Comparison of ENCODE assay signal across 3 cellular contexts in genomic region chr10:102998508-102998907, GRCh38.
TF ChIP-seq lines count a peak whose summit lies in the region.

No MANE protein-coding gene starts in this region.

TF ChIP-seq in A549, 52 proteins besides CTCF, POLR2A, EP300 and RAD21 (continued from another document):
- TF ChIP-seq TFCP2L1 (CRISPR knock-in tag; IDR thresholded peaks at IDR 0.05): no peak

TF ChIP-seq in GM23338, 12 proteins besides CTCF, POLR2A, EP300 and RAD21 (continued from another document):
- TF ChIP-seq ZNF114 (CRISPR knock-in tag; IDR thresholded peaks at IDR 0.05): no peak
- TF ChIP-seq POLR2AphosphoS5 (IDR thresholded peaks at IDR 0.05; ENCODE audit: low read depth): no peak
- no peak for TF ChIP-seq ZNF462 (CRISPR knock-in tag; IDR thresholded peaks at IDR 0.05)
- no peak for TF ChIP-seq NANOG (IDR thresholded peaks at IDR 0.05; ENCODE audit: borderline replicate concordance)
- no peak for TF ChIP-seq ZNF331 (CRISPR knock-in tag; IDR thresholded peaks at IDR 0.05; ENCODE audit: low read depth)
- TF ChIP-seq CREB1 (CRISPR knock-in tag; IDR thresholded peaks at IDR 0.05; ENCODE audit: low read depth): no peak
- no peak for TF ChIP-seq REST (IDR thresholded peaks at IDR 0.05; ENCODE audit: unreplicated experiment)
- no peak for TF ChIP-seq ETS1 (IDR thresholded peaks at IDR 0.05)
- no peak for TF ChIP-seq EZH2 (IDR thresholded peaks at IDR 0.05; ENCODE audit: low read depth, unreplicated experiment)
- no peak for TF ChIP-seq JUNB (IDR thresholded peaks at IDR 0.05; ENCODE audit: unreplicated experiment)

TF ChIP-seq in GM12878, 131 proteins besides CTCF, POLR2A, EP300 and RAD21:
- no peak for TF ChIP-seq REST (IDR thresholded peaks at IDR 0.05; ENCODE audit: low read depth, low read length)
- no peak for TF ChIP-seq PML (IDR thresholded peaks at IDR 0.05; ENCODE audit: low read length)
- no peak for TF ChIP-seq BCLAF1 (IDR thresholded peaks at IDR 0.05)
- TF ChIP-seq HDAC6 (IDR thresholded peaks at IDR 0.05; ENCODE audit: unreplicated experiment): no peak
- no peak for TF ChIP-seq RAD51 (IDR thresholded peaks at IDR 0.05)
- no peak for TF ChIP-seq ESRRA (IDR thresholded peaks at IDR 0.05; ENCODE audit: low read length)
- no peak for TF ChIP-seq WRNIP1 (IDR thresholded peaks at IDR 0.05; ENCODE audit: borderline replicate concordance, low read depth, low read length)
